Comparison of ENCODE assay signal across 27 cellular contexts in genomic region chr10:4693967-4694366, GRCh38.
"Had no signal": no experiment of that assay in that cellular context is flagged by ENCODE, and none has a peak within 500 bp of the region (broad histone marks: within the 10 kb centered on the region; RNA-seq: fewer than 3 reads in every experiment).

No MANE protein-coding gene starts in this region.

- H3K4me1 Mint-ChIP-seq: activated B cell treated with CpG ODN at 0.5 μM for 24 hours; activated CD4-positive, alpha-beta T cell treated with anti-CD3 and anti-CD28 coated beads, Interleukin-2, amount 10 ng/mL, durations not matched to agents 7 days and 5 days; activated naive CD8-positive, alpha-beta T cell treated with anti-CD3 and anti-CD28 coated beads, Interleukin-2, amount 50 U/mL, for 24 hours; T-helper 17 cell had no signal

- DNase-seq: activated B cell treated with CpG ODN at 0.5 μM for 24 hours; activated CD4-positive, alpha-beta memory T cell treated with anti-CD3 and anti-CD28 coated beads for 36 hours; activated CD4-positive, alpha-beta T cell treated with anti-CD3 and anti-CD28 coated beads, Interleukin-2, amount 10 ng/mL, durations not matched to agents 7 days and 5 days; activated CD8-positive, alpha-beta memory T cell treated with anti-CD3 and anti-CD28 coated beads for 24 hours; activated effector memory CD4-positive, alpha-beta T cell treated with anti-CD3 and anti-CD28 coated beads, Interleukin-2, amount 50 U/mL, for 16 hours; activated naive CD4-positive, alpha-beta T cell treated with Interleukin-2 at 50 U/mL for 16 hours; activated naive CD8-positive, alpha-beta T cell treated with anti-CD3 and anti-CD28 coated beads, Interleukin-2, amount 50 U/mL, for 24 hours; activated T-cell treated with anti-CD3 and anti-CD28 coated beads, Interleukin-2, amount 50 U/mL, for 4 hours; amygdala; brain microvascular endothelial cell; Kasumi-1; KBM-7; NCI-H1092; NCI-H1417 treated with DMSO at 0.1 percent for 48 hours; NCI-H1694; NCI-H2029; NCI-H345; NCI-H510A; NCI-H526 treated with DMSO at 0.1 percent for 48 hours; NCI-H82; OCI-M1; SIG-M5; T-helper 17 cell; T-helper 9 cell had no signal

- FAIRE-seq: TTC549 had no signal

- H3K9me3 Mint-ChIP-seq: activated B cell treated with CpG ODN at 0.5 μM for 24 hours; activated CD4-positive, alpha-beta memory T cell treated with anti-CD3 and anti-CD28 coated beads for 36 hours; activated CD4-positive, alpha-beta T cell treated with anti-CD3 and anti-CD28 coated beads, Interleukin-2, amount 10 ng/mL, durations not matched to agents 7 days and 5 days; activated naive CD4-positive, alpha-beta T cell treated with anti-CD3 and anti-CD28 coated beads, Interleukin-2, amount 50 U/mL, for 72 hours; activated naive CD8-positive, alpha-beta T cell treated with anti-CD3 and anti-CD28 coated beads, Interleukin-2, amount 50 U/mL, for 24 hours; activated T-cell treated with anti-CD3 and anti-CD28 coated beads, Interleukin-2, amount 50 U/mL, for 4 hours had no signal

- H3K27me3 ChIP-seq: brain microvascular endothelial cell, cardiac muscle cell had no signal

- H3K27ac Mint-ChIP-seq: activated B cell treated with CpG ODN at 0.5 μM for 24 hours; activated CD4-positive, alpha-beta memory T cell treated with anti-CD3 and anti-CD28 coated beads for 36 hours; activated CD4-positive, alpha-beta T cell treated with anti-CD3 and anti-CD28 coated beads, Interleukin-2, amount 10 ng/mL, durations not matched to agents 7 days and 5 days; activated naive CD4-positive, alpha-beta T cell treated with anti-CD3 and anti-CD28 coated beads, Interleukin-2, amount 50 U/mL, for 72 hours; activated naive CD8-positive, alpha-beta T cell treated with anti-CD3 and anti-CD28 coated beads, Interleukin-2, amount 50 U/mL, for 24 hours; T-helper 17 cell had no signal

- H3K4me3 ChIP-seq: cardiac muscle cell had no signal

- H3K36me3 ChIP-seq: brain microvascular endothelial cell, cardiac muscle cell had no signal

- H3K4me3 Mint-ChIP-seq: activated B cell treated with CpG ODN at 0.5 μM for 24 hours; activated CD4-positive, alpha-beta memory T cell treated with anti-CD3 and anti-CD28 coated beads for 36 hours; activated CD4-positive, alpha-beta T cell treated with anti-CD3 and anti-CD28 coated beads, Interleukin-2, amount 10 ng/mL, durations not matched to agents 7 days and 5 days; activated naive CD8-positive, alpha-beta T cell treated with anti-CD3 and anti-CD28 coated beads, Interleukin-2, amount 50 U/mL, for 24 hours; activated T-cell treated with anti-CD3 and anti-CD28 coated beads, Interleukin-2, amount 50 U/mL, for 4 hours; T-helper 17 cell had no signal

- ATAC-seq: activated naive CD4-positive, alpha-beta T cell treated with anti-CD3 and anti-CD28 coated beads, Interleukin-2, amount 50 U/mL, for 72 hours; activated naive CD8-positive, alpha-beta T cell treated with anti-CD3 and anti-CD28 coated beads, Interleukin-2, amount 50 U/mL, for 24 hours; activated T-cell treated with anti-CD3 and anti-CD28 coated beads, Interleukin-2, amount 50 U/mL, for 4 hours; T-helper 17 cell had no signal

- H3K36me3 Mint-ChIP-seq: activated CD4-positive, alpha-beta memory T cell treated with anti-CD3 and anti-CD28 coated beads for 36 hours; activated naive CD4-positive, alpha-beta T cell treated with anti-CD3 and anti-CD28 coated beads, Interleukin-2, amount 50 U/mL, for 72 hours had no signal

- H3K27ac ChIP-seq: brain microvascular endothelial cell, cardiac muscle cell had no signal
